ENCODE assay signal across 29 cellular contexts in the genomic region with DNA sequence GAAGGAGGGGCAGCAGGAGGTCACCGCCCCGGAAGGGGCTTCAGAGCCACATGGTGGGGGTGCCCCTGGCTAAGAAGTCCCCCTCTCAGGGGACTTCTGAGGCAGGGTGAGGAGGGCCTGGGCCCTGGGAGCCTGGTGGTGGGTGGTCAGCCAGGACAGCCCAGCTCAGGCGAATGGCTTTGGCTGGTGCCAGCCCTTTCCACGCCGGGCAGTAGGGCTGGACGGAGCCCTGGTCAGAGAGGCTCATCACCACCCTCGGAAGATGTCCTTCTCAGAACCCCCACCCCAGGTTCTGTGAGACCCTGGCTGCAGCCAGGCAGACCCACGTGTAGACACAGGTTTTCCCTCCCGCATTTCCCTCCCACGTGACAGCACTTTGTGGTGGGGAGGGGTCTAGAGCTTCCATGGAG.
"Had no signal": no experiment of that assay in that cellular context is flagged by ENCODE, and none has a peak within 500 bp of the region (broad histone marks: within the 10 kb centered on the region; RNA-seq: fewer than 3 reads in every experiment).

No MANE protein-coding gene starts in this region.

- H3K4me3 ChIP-seq: ascending aorta, cardiac muscle cell, coronary artery, dorsolateral prefrontal cortex, gastrocnemius medialis, left lung, smooth muscle cell, suprapubic skin, tibial artery had no signal

- H3K4me3 Mint-ChIP-seq: activated CD4-positive, alpha-beta T cell treated with anti-CD3 and anti-CD28 coated beads for 36 hours; activated CD8-positive, alpha-beta memory T cell treated with anti-CD3 and anti-CD28 coated beads, Interleukin-2, amount 10 ng/mL, durations not matched to agents 7 days and 5 days; activated CD8-positive, alpha-beta T cell treated with anti-CD3 and anti-CD28 coated beads, Interleukin-2, amount 10 ng/mL, durations not matched to agents 7 days and 5 days; activated naive CD4-positive, alpha-beta T cell treated with anti-CD3 and anti-CD28 coated beads for 36 hours; activated naive CD8-positive, alpha-beta T cell treated with anti-CD3 and anti-CD28 coated beads, Interleukin-2, amount 10 ng/mL, durations not matched to agents 7 days and 5 days; brain; neural crest cell had no signal

- ATAC-seq: activated CD4-positive, alpha-beta T cell treated with anti-CD3 and anti-CD28 coated beads for 36 hours; activated CD8-positive, alpha-beta memory T cell treated with anti-CD3 and anti-CD28 coated beads, Interleukin-2, amount 10 ng/mL, durations not matched to agents 7 days and 5 days; activated CD8-positive, alpha-beta T cell treated with anti-CD3 and anti-CD28 coated beads, Interleukin-2, amount 10 ng/mL, durations not matched to agents 7 days and 5 days; gastrocnemius medialis; left lung had no signal

- H3K9me3 ChIP-seq: ascending aorta, gastrocnemius medialis, left lung, suprapubic skin, tibial artery had no signal

- H3K27ac Mint-ChIP-seq: activated CD4-positive, alpha-beta T cell treated with anti-CD3 and anti-CD28 coated beads for 36 hours; activated CD8-positive, alpha-beta memory T cell treated with anti-CD3 and anti-CD28 coated beads, Interleukin-2, amount 10 ng/mL, durations not matched to agents 7 days and 5 days; activated CD8-positive, alpha-beta T cell treated with anti-CD3 and anti-CD28 coated beads, Interleukin-2, amount 10 ng/mL, durations not matched to agents 7 days and 5 days; activated naive CD4-positive, alpha-beta T cell treated with anti-CD3 and anti-CD28 coated beads for 36 hours; activated naive CD8-positive, alpha-beta T cell treated with anti-CD3 and anti-CD28 coated beads, Interleukin-2, amount 10 ng/mL, durations not matched to agents 7 days and 5 days; brain had no signal

- DNase-seq: activated CD4-positive, alpha-beta T cell treated with anti-CD3 and anti-CD28 coated beads for 36 hours; activated CD4-positive, CD25-positive, alpha-beta regulatory T cell; activated CD8-positive, alpha-beta memory T cell treated with anti-CD3 and anti-CD28 coated beads, Interleukin-2, amount 10 ng/mL, durations not matched to agents 7 days and 5 days; activated CD8-positive, alpha-beta T cell treated with anti-CD3 and anti-CD28 coated beads, Interleukin-2, amount 10 ng/mL, durations not matched to agents 7 days and 5 days; activated effector memory CD4-positive, alpha-beta T cell treated with Interleukin-2 at 50 U/mL for 16 hours; activated naive CD4-positive, alpha-beta T cell treated with anti-CD3 and anti-CD28 coated beads for 36 hours; activated T-cell treated with anti-CD3 and anti-CD28 coated beads for 4 hours; effector memory CD4-positive, alpha-beta T cell; erythroblast; hypothalamus; kidney glomerular epithelial cell; mammary epithelial cell; occipital lobe; stimulated activated CD4-positive, alpha-beta T cell treated with anti-CD3 and anti-CD28 coated beads, Interleukin-1b, Interleukin-23, amount 100 ng/mL, for 48 hours; stimulated activated CD4-positive, alpha-beta T cell treated with anti-CD3 and anti-CD28 coated beads, Interleukin-4, amount 100 ng/mL, for 4 hours; stimulated activated CD8-positive, alpha-beta memory T cell treated with anti-CD3 and anti-CD28 coated beads, Interleukin-4, amount 100 ng/mL, for 48 hours; stimulated activated naive CD4-positive, alpha-beta T cell had no signal

- H3K27ac ChIP-seq: cardiac muscle cell, dorsolateral prefrontal cortex, gastrocnemius medialis, left lung, tibial artery had no signal

- H3K36me3 Mint-ChIP-seq: activated CD8-positive, alpha-beta memory T cell treated with anti-CD3 and anti-CD28 coated beads, Interleukin-2, amount 10 ng/mL, durations not matched to agents 7 days and 5 days; activated naive CD8-positive, alpha-beta T cell treated with anti-CD3 and anti-CD28 coated beads, Interleukin-2, amount 10 ng/mL, durations not matched to agents 7 days and 5 days had no signal

- H3K4me1 Mint-ChIP-seq: activated CD4-positive, alpha-beta T cell treated with anti-CD3 and anti-CD28 coated beads for 36 hours; activated CD8-positive, alpha-beta memory T cell treated with anti-CD3 and anti-CD28 coated beads, Interleukin-2, amount 10 ng/mL, durations not matched to agents 7 days and 5 days; brain had no signal

- H3K36me3 ChIP-seq: cardiac muscle cell, gastrocnemius medialis had no signal

- H3K27me3 ChIP-seq: ascending aorta, cardiac muscle cell, dorsolateral prefrontal cortex, gastrocnemius medialis, left lung, suprapubic skin, tibial artery had no signal

- H3K4me2 ChIP-seq: smooth muscle cell had no signal

- H3K27me3 Mint-ChIP-seq: activated CD4-positive, alpha-beta T cell treated with anti-CD3 and anti-CD28 coated beads for 36 hours; activated CD8-positive, alpha-beta memory T cell treated with anti-CD3 and anti-CD28 coated beads, Interleukin-2, amount 10 ng/mL, durations not matched to agents 7 days and 5 days; activated naive CD8-positive, alpha-beta T cell treated with anti-CD3 and anti-CD28 coated beads, Interleukin-2, amount 10 ng/mL, durations not matched to agents 7 days and 5 days had no signal

- H3K9me3 Mint-ChIP-seq: activated naive CD4-positive, alpha-beta T cell treated with anti-CD3 and anti-CD28 coated beads for 36 hours; brain; neural crest cell had no signal
